8 cellular contexts compared by ENCODE assay signal in genomic region chr11:10451399-10452116, GRCh38. TPM values are rescaled to one million over a fixed set of nuclear protein-coding genes. Genes with fewer than 3 reads are reported as not detected.
DNase-seq lines count a peak whose midpoint lies in the region; ATAC-seq and TF ChIP-seq lines count a peak whose summit lies in the region.

No MANE protein-coding gene starts in this region.

- peak overlapping the region; percentile 94 to 95 for H3K27ac Mint-ChIP-seq in activated naive CD4-positive, alpha-beta T cell treated with anti-CD3 and anti-CD28 coated beads, Interleukin-2, amount 50 U/mL, for 72 hours

- peaks cover 72% of the 10 kb centered on the region for H3K4me1 ChIP-seq in Loucy (ENCODE audit: insufficient read depth, low read length, poor library complexity, severe bottlenecking)
- peaks cover 38% of the 10 kb centered on the region for H3K4me1 ChIP-seq in mesenchymal stem cell (ENCODE audit: control insufficient read depth, insufficient read depth, low read depth, low read length)

- H3K36me3 ChIP-seq in Loucy (ENCODE audit: insufficient read depth, low read length) (no peaks in the 10 kb centered on the region), mesenchymal stem cell (ENCODE audit: control insufficient read depth in 1 of 2, insufficient read depth in 2 of 2, low read depth in 1 of 2, low read length in 2 of 2) (no peaks in the 10 kb centered on the region)

- H3K79me2 ChIP-seq in Loucy (ENCODE audit: insufficient read depth, low read length), result peaks cover 18% of the 10 kb centered on the region

- no peaks in the 10 kb centered on the region for H3K9me3 Mint-ChIP-seq in activated naive CD4-positive, alpha-beta T cell treated with anti-CD3 and anti-CD28 coated beads, Interleukin-2, amount 50 U/mL, for 72 hours

- H3F3A ChIP-seq in Loucy (ENCODE audit: low read depth), result peaks cover 8% of the 10 kb centered on the region; the same call in 1 of the 2 replicates

- H2AFZ ChIP-seq in Loucy (ENCODE audit: low read length) (no peak overlapping the region), mesenchymal stem cell (ENCODE audit: low read depth, low read length) (no peak overlapping the region)

- 66% methylated on average over 5 of the region's 5 CpGs for WGBS in mesenchymal stem cell

- H2BK5ac ChIP-seq in mesenchymal stem cell (ENCODE audit: low read depth, low read length, poor library complexity, severe bottlenecking), result no peak overlapping the region

- peak overlapping the region; percentile 93 for H4K91ac ChIP-seq in mesenchymal stem cell (ENCODE audit: low read length)

- H3K4ac ChIP-seq in mesenchymal stem cell (ENCODE audit: low read depth in 1 of 2, low read length in 2 of 2), result peak overlapping the region in 1 of 2 experiments; percentile 82

- no peak overlapping the region for H3K18ac ChIP-seq in mesenchymal stem cell (ENCODE audit: low read depth in 1 of 2, low read length in 2 of 2)

- no peaks in the 10 kb centered on the region for H3K27me3 ChIP-seq in Loucy (ENCODE audit: insufficient read depth, low read length, poor library complexity, severe bottlenecking)
- no peaks in the 10 kb centered on the region for H3K27me3 ChIP-seq in mesenchymal stem cell (ENCODE audit: control insufficient read depth in 1 of 2, insufficient read depth in 1 of 2, low read length in 2 of 2)

- H4K20me1 ChIP-seq in Loucy (ENCODE audit: insufficient read depth, low read length, poor library complexity, severe bottlenecking), result no peaks in the 10 kb centered on the region

- H3K4me3 ChIP-seq in AG10803 (ENCODE audit: low read length) (peak overlapping the region; percentile 49), Loucy (ENCODE audit: low read length, poor library complexity, severe bottlenecking) (peak overlapping the region; percentile 61), mesenchymal stem cell (ENCODE audit: insufficient read depth in 1 of 2, low read depth in 1 of 2, low read length in 2 of 2) (peak overlapping the region in 1 of 2 experiments; percentile 72)

- H3K36me3 Mint-ChIP-seq in activated naive CD4-positive, alpha-beta T cell treated with anti-CD3 and anti-CD28 coated beads, Interleukin-2, amount 50 U/mL, for 72 hours, result peaks cover 16 to 21% of the 10 kb centered on the region in 2 donors

- H3K79me1 ChIP-seq in mesenchymal stem cell (replicated peaks; ENCODE audit: low read length, poor library complexity, severe bottlenecking), result peaks cover 11% of the 10 kb centered on the region

- peak overlapping the region in 1 of 2 experiments; percentile 40 for H2BK12ac ChIP-seq in mesenchymal stem cell (ENCODE audit: low read length in 2 of 2)

- no peak overlapping the region for H4K8ac ChIP-seq in mesenchymal stem cell (ENCODE audit: low read length)

- no peak overlapping the region for H2BK120ac ChIP-seq in mesenchymal stem cell (ENCODE audit: low read depth, low read length)

- peak overlapping the region; percentile 10 for H2AK5ac ChIP-seq in mesenchymal stem cell (ENCODE audit: low read length, severe bottlenecking)

- H3K23ac ChIP-seq in mesenchymal stem cell (ENCODE audit: low read length in 2 of 2), result no peak overlapping the region

- no peaks in the 10 kb centered on the region for H3K9me2 ChIP-seq in Loucy (replicated peaks; ENCODE audit: low read depth, low read length)

- TF ChIP-seq CTCF in AG10803 (conservative IDR thresholded peaks at IDR 0.05; ENCODE audit: low read length), result no peak
- TF ChIP-seq CTCF in Loucy (conservative IDR thresholded peaks at IDR 0.05; ENCODE audit: low read length), result no peak

- H3K9me3 ChIP-seq in Loucy (ENCODE audit: insufficient read depth, low read depth, low read length) (no peaks in the 10 kb centered on the region), mesenchymal stem cell (ENCODE audit: control insufficient read depth, low read length) (no peaks in the 10 kb centered on the region)

- H3K4me2 ChIP-seq in Loucy (ENCODE audit: low read depth, low read length, poor library complexity, severe bottlenecking) (peak overlapping the region; percentile 72), mesenchymal stem cell (ENCODE audit: low read length, poor library complexity, severe bottlenecking) (peak overlapping the region; percentile 90)

- H2BK15ac ChIP-seq in mesenchymal stem cell (ENCODE audit: low read depth, poor library complexity, severe bottlenecking), result peak overlapping the region; percentile 33

- no peak for ATAC-seq in activated naive CD4-positive, alpha-beta T cell treated with anti-CD3 and anti-CD28 coated beads, Interleukin-2, amount 50 U/mL, for 72 hours
- ATAC-seq in GM18867 (IDR thresholded peaks at IDR 0.05; ENCODE audit: unreplicated experiment), result no peak

- no peak overlapping the region for H3K27ac ChIP-seq in mesenchymal stem cell (ENCODE audit: low read length, poor library complexity, severe bottlenecking)

- DNase-seq in AG10803 (ENCODE audit: low read depth) (no peak), mesenchymal stem cell (no peak), COLO829 (ENCODE audit: low spot score) (no peak), inferior parietal cortex (ENCODE audit: extremely low spot score) (no peak)
- DNase-seq in activated naive CD4-positive, alpha-beta T cell treated with anti-CD3 and anti-CD28 coated beads, Interleukin-2, amount 50 U/mL, for 72 hours (ENCODE audit: low spot score in 2 of 2), result no peak
- no peak for DNase-seq in stimulated activated CD4-positive, alpha-beta T cell treated with anti-CD3 and anti-CD28 coated beads, Interleukin-4, amount 100 ng/mL, for 24 hours

- peak overlapping the region; percentile 65 for H3K9ac ChIP-seq in Loucy (ENCODE audit: low read depth, low read length, poor library complexity, severe bottlenecking)
- H3K9ac ChIP-seq in mesenchymal stem cell (ENCODE audit: low read length), result peak overlapping the region; percentile 80

- H3K14ac ChIP-seq in mesenchymal stem cell (ENCODE audit: low read length in 2 of 2), result no peak overlapping the region

RNA-seq across cellular contexts. Expression of gene AMPD3, which starts 3.5 kb away (rescaled TPM):
- 10 to 100 TPM; 41.9 to 50.5 TPM for total RNA-seq in activated naive CD4-positive, alpha-beta T cell treated with anti-CD3 and anti-CD28 coated beads, Interleukin-2, amount 50 U/mL, for 72 hours
- 19.4 TPM for polyA plus RNA-seq in mesenchymal stem cell (2013, experiment 1 of 2)
- 19.7 TPM for polyA plus RNA-seq in mesenchymal stem cell (2013, experiment 2 of 2)
